ENCODE assay signal across 8 cellular contexts in genomic region chr4:141158219-141158618, GRCh38. TPM values are rescaled to one million over a fixed set of nuclear protein-coding genes. Genes with fewer than 3 reads are reported as not detected.
DNase-seq lines count a peak whose midpoint lies in the region; ATAC-seq, FAIRE-seq and TF ChIP-seq lines count a peak whose summit lies in the region.

No MANE protein-coding gene starts in this region.

- peaks cover 0 to 8% of the 10 kb centered on the region in 2 donors for H3K9me3 Mint-ChIP-seq in activated naive CD4-positive, alpha-beta T cell treated with anti-CD3 and anti-CD28 coated beads, Interleukin-2, amount 50 U/mL, for 72 hours

- H3K27ac ChIP-seq in transverse colon = no peak overlapping the region

- no peak for TF ChIP-seq EP300 in transverse colon (IDR thresholded peaks at IDR 0.05; ENCODE audit: low read depth)

- H3K4me1 ChIP-seq in BE2C (peaks cover 15% of the 10 kb centered on the region), transverse colon (no peaks in the 10 kb centered on the region)

- in situ Hi-C loops in transverse colon (cut with MboI; ENCODE audit: low pct_ligation_motif_present in 1 of 4, low pct_unique_long_range_greater_than_20kb in 1 of 4, low sequenced_read_pairs in 3 of 4) = no loop called here

- no peaks in the 10 kb centered on the region for H3K9me3 ChIP-seq in BE2C
- H3K9me3 ChIP-seq in transverse colon = no peaks in the 10 kb centered on the region

- H3K4me3 ChIP-seq in BE2C (ENCODE audit: low read depth, low read length) (no peak overlapping the region), HFF-Myc (replicated peaks; ENCODE audit: low read depth, low read length) (no peak overlapping the region), transverse colon (no peak overlapping the region)

- H3K36me3 ChIP-seq in BE2C = no peaks in the 10 kb centered on the region
- no peaks in the 10 kb centered on the region for H3K36me3 ChIP-seq in transverse colon

- DNase-seq in BE2C (no peak), HFF-Myc (ENCODE audit: extremely low read depth, low read depth) (no peak), RPMI8226 (peak; percentile 18), frontal cortex (ENCODE audit: low spot score in 2 of 2) (peak in 1 of 2 donors; percentile 30), transverse colon (no peak)
- DNase-seq in activated naive CD4-positive, alpha-beta T cell treated with anti-CD3 and anti-CD28 coated beads, Interleukin-2, amount 50 U/mL, for 72 hours (ENCODE audit: low spot score in 2 of 2) = no peak

- ATAC-seq in activated naive CD4-positive, alpha-beta T cell treated with anti-CD3 and anti-CD28 coated beads, Interleukin-2, amount 50 U/mL, for 72 hours = no peak
- ATAC-seq in GM21737 (IDR thresholded peaks at IDR 0.05; ENCODE audit: unreplicated experiment) (no peak), GM21423 (IDR thresholded peaks at IDR 0.05; ENCODE audit: unreplicated experiment) (no peak)

- TF ChIP-seq POLR2A in transverse colon (IDR thresholded peaks at IDR 0.05) = no peak

- no peaks in the 10 kb centered on the region for H3K27me3 ChIP-seq in BE2C
- H3K27me3 ChIP-seq in transverse colon = no peaks in the 10 kb centered on the region

- peak; percentile 97 for FAIRE-seq in frontal cortex (lab: Jason Lieb, UNC)

- no peaks in the 10 kb centered on the region for H3K36me3 Mint-ChIP-seq in activated naive CD4-positive, alpha-beta T cell treated with anti-CD3 and anti-CD28 coated beads, Interleukin-2, amount 50 U/mL, for 72 hours

- intact Hi-C loops in transverse colon (cut with DNase I; ENCODE audit: low total_unique reads) = no loop called here

- peak; percentile 35 for TF ChIP-seq CTCF in BE2C (IDR thresholded peaks at IDR 0.05; ENCODE audit: low read depth, low read length)
- peak; percentile 14 for TF ChIP-seq CTCF in HFF-Myc (IDR thresholded peaks at IDR 0.05; ENCODE audit: low read depth, low read length, missing control alignments)
- TF ChIP-seq CTCF in transverse colon (IDR thresholded peaks at IDR 0.05) = peak; percentile 35 to 48 (median 40)

- no peak overlapping the region for H3K27ac Mint-ChIP-seq in activated naive CD4-positive, alpha-beta T cell treated with anti-CD3 and anti-CD28 coated beads, Interleukin-2, amount 50 U/mL, for 72 hours

RNA-seq across cellular contexts. Expression of gene RNF150, which starts 24.9 kb away (rescaled TPM):
- polyA plus RNA-seq in BE2C (2012; ENCODE audit: insufficient read depth, insufficient read length, low read depth) = 17.3 TPM
- 28.5 TPM for total RNA-seq in frontal cortex
- total RNA-seq in transverse colon = 10 to 100 TPM in 1 of 4 donors, 1 to 10 TPM in 3; 2.8 to 15.3 (median 7.9) TPM
- total RNA-seq in activated naive CD4-positive, alpha-beta T cell treated with anti-CD3 and anti-CD28 coated beads, Interleukin-2, amount 50 U/mL, for 72 hours = under 1 TPM in 1 of 2 donors, not detected in 1; 0.08 TPM
